23 cellular contexts compared by ENCODE assay signal in genomic region chr17:17950347-17950746, GRCh38. TPM values are rescaled to one million over a fixed set of nuclear protein-coding genes. Genes with fewer than 3 reads are reported as not detected.
"Had no signal": no experiment of that assay in that cellular context is flagged by ENCODE, and none has a peak within 500 bp of the region (broad histone marks: within the 10 kb centered on the region; RNA-seq: fewer than 3 reads in every experiment).

No MANE protein-coding gene starts in this region.

- H3K4me3 ChIP-seq: gastrocnemius medialis, right lobe of liver, skin epidermis, thoracic aorta, upper lobe of left lung had no signal

- H3K9me3 ChIP-seq: gastrocnemius medialis, right lobe of liver, thoracic aorta, upper lobe of left lung had no signal

- H3K27me3 ChIP-seq: gastrocnemius medialis, right lobe of liver, upper lobe of left lung had no signal

- H3K36me3 ChIP-seq: gastrocnemius medialis, right lobe of liver, thoracic aorta had no signal

- DNase-seq: activated B cell treated with CpG ODN at 0.5 μM for 24 hours; activated CD4-positive, alpha-beta T cell treated with anti-CD3 and anti-CD28 coated beads for 36 hours; activated CD4-positive, alpha-beta T cell treated with anti-CD3 and anti-CD28 coated beads, Interleukin-2, amount 50 U/mL, for 4 hours; activated CD8-positive, alpha-beta memory T cell treated with anti-CD3 and anti-CD28 coated beads for 24 hours; activated CD8-positive, alpha-beta memory T cell treated with anti-CD3 and anti-CD28 coated beads, Interleukin-2, amount 50 U/mL, for 4 hours; activated naive CD4-positive, alpha-beta T cell; activated T-cell treated with anti-CD3 and anti-CD28 coated beads, Interleukin-2, amount 50 U/mL, for 24 hours; cortex of kidney; erythroblast; gastrocnemius medialis; hypothalamus; left cardiac atrium; mesenchymal stem cell; naive B cell; nucleus accumbens; right lobe of liver; stimulated activated naive CD4-positive, alpha-beta T cell treated with Interleukin-2 at 50 U/mL for 16 hours; T1000; upper lobe of left lung had no signal

- ATAC-seq: activated CD4-positive, alpha-beta T cell treated with anti-CD3 and anti-CD28 coated beads for 36 hours; gastrocnemius medialis; left cardiac atrium; right lobe of liver had no signal

- H3K4me1 ChIP-seq: right lobe of liver had no signal

- H3K27ac ChIP-seq: gastrocnemius medialis, right lobe of liver, skin epidermis, thoracic aorta, upper lobe of left lung had no signal

RNA-seq across cellular contexts. Expression of gene DRC3, which starts 22.3 kb away (rescaled TPM):
- total RNA-seq: activated B cell treated with CpG ODN at 0.5 μM for 24 hours; activated T-helper 2 cell treated with anti-CD3 and anti-CD28 coated beads, Interferon-gamma antibody, Interleukin-2, Interleukin-4, amounts not matched to agents 10 μg/mL and 5 μg/mL and 100 μg/mL, durations not matched to agents 14 hours and 24 hours and 36 hours; T-helper 1 cell treated with Interleukin-12 subunit alpha and Interleukin-12 subunit beta and Interleukin-4 antibody, amounts not matched to agents 30 ng/mL and 1 ng/mL, for 36 hours had no signal
